8 cellular contexts compared by ENCODE assay signal in genomic region chr2:75403991-75404428, GRCh38.
A peak's percentile ranks its signal among the peaks of the same experiment; 100 is the strongest.
DNase-seq lines count a peak whose midpoint lies in the region; FAIRE-seq and TF ChIP-seq lines count a peak whose summit lies in the region.

No MANE protein-coding gene starts in this region.

- H3K9me3 ChIP-seq in neutrophil = no peaks in the 10 kb centered on the region

- DNase-seq in NCI-H2081 (lab: John Stamatoyannopoulos, UW) = peak; percentile 54 to 56
- DNase-seq in NCI-H2081 treated with DMSO at 0.1 percent for 48 hours (lab: John Stamatoyannopoulos, UW) = no peak
- DNase-seq in H54 (ENCODE audit: insufficient read length, low spot score) = peak; percentile 8
- peak; percentile 55 for DNase-seq in M059J (ENCODE audit: low read depth)
- peak; percentile 14 for DNase-seq in SKM-1 (lab: John Stamatoyannopoulos, UW; ENCODE audit: unreplicated experiment)
- peak; percentile 42 for DNase-seq in fibroblast of gingiva (ENCODE audit: low read depth)
- no peak for DNase-seq in activated naive CD4-positive, alpha-beta T cell treated with anti-CD3 and anti-CD28 coated beads, Interleukin-2, amount 50 U/mL, for 16 hours

- no peak for TF ChIP-seq POLR2A in H54 (IDR thresholded peaks at IDR 0.05; ENCODE audit: low read depth, low read length)

- peak; percentile 90 for FAIRE-seq in H54 (lab: Jason Lieb, UNC)

- no peak overlapping the region for H3K4me3 ChIP-seq in neutrophil (ENCODE audit: low read depth in 1 of 2, low read length in 1 of 2)

- peak; percentile 19 for TF ChIP-seq CTCF in neutrophil (IDR thresholded peaks at IDR 0.05)

- H3K27ac ChIP-seq in neutrophil = no peak overlapping the region

- no peaks in the 10 kb centered on the region for H3K36me3 ChIP-seq in neutrophil

- H3K4me1 ChIP-seq in neutrophil (ENCODE audit: control insufficient read depth in 1 of 2, insufficient read depth in 1 of 2, low read depth in 1 of 2, low read length in 1 of 2) = no peaks in the 10 kb centered on the region

- H3K27me3 ChIP-seq in neutrophil = peaks cover 39% of the 10 kb centered on the region

Comparison
In these comparisons a context has a peak if more than half of its experiments do, and no peak if none do; other contexts are left out.
1. DNase-seq: peak in NCI-H2081 (2 of 2), H54 (single experiment), M059J (single experiment), SKM-1 (single experiment) and fibroblast of gingiva (single experiment); none in NCI-H2081 treated with DMSO at 0.1 percent for 48 hours (single experiment) and activated naive CD4-positive, alpha-beta T cell treated with anti-CD3 and anti-CD28 coated beads, Interleukin-2, amount 50 U/mL, for 16 hours (single experiment).